ENCODE assay signal across 24 cellular contexts in the genomic region with DNA sequence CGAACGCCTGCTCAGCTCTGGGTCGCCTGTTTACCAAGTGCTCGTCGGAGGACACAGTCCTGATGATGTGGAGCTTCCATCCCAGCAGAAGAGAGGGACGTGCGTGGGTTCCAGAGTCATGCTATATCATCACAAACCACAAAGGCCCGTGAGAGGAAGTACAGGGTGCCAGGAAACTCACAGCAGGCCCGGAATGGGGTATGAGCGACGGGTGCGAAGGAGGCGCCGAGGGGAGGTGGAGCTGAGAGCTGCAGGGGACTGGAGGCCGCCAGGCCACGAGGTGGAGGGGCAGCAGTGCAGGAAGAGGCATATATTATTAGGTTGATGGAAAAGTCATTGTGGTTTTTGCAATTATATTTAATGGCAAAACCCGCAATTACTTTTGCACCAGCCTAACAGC.
"Had no signal": no experiment of that assay in that cellular context is flagged by ENCODE, and none has a peak within 500 bp of the region (broad histone marks: within the 10 kb centered on the region; RNA-seq: fewer than 3 reads in every experiment).

No MANE protein-coding gene starts in this region.

- H3K27me3 Mint-ChIP-seq: activated CD8-positive, alpha-beta T cell treated with anti-CD3 and anti-CD28 coated beads for 36 hours; naive B cell; type B pancreatic cell had no signal

- ATAC-seq: activated CD8-positive, alpha-beta T cell treated with anti-CD3 and anti-CD28 coated beads for 36 hours; activated T-cell treated with anti-CD3 and anti-CD28 coated beads, Interleukin-2, amount 50 U/mL, for 4 hours; gastrocnemius medialis; mucosa of descending colon; pancreas; right lobe of liver had no signal

- H3K36me3 Mint-ChIP-seq: type B pancreatic cell had no signal

- H3K4me3 Mint-ChIP-seq: activated CD8-positive, alpha-beta T cell treated with anti-CD3 and anti-CD28 coated beads for 36 hours; activated T-cell treated with anti-CD3 and anti-CD28 coated beads, Interleukin-2, amount 50 U/mL, for 4 hours; naive B cell; type B pancreatic cell had no signal

- DNase-seq: activated CD4-positive, alpha-beta T cell treated with anti-CD3 and anti-CD28 coated beads for 1 hour; activated CD8-positive, alpha-beta T cell treated with anti-CD3 and anti-CD28 coated beads for 36 hours; activated naive CD4-positive, alpha-beta T cell treated with anti-CD3 and anti-CD28 coated beads, Interleukin-2, amount 50 U/mL, for 16 hours; activated T-cell treated with anti-CD3 and anti-CD28 coated beads, Interleukin-2, amount 50 U/mL, for 4 hours; adrenal gland; cerebellar nuclear complex; cortex of kidney; effector CD4-positive, alpha-beta T cell; gastrocnemius medialis; kidney glomerular epithelial cell; left ventricle myocardium inferior; mesenchymal stem cell; mucosa of descending colon; naive B cell; pancreas; small intestine; stimulated activated CD4-positive, alpha-beta T cell treated with anti-CD3 and anti-CD28 coated beads, Interleukin-15, amount 100 ng/mL, for 24 hours; stimulated activated CD4-positive, alpha-beta T cell treated with anti-CD3 and anti-CD28 coated beads, Interleukin-2, amount 100 ng/mL, for 48 hours; T-helper 1 cell; T-helper 9 cell; testis; WERI-Rb-1 had no signal

- H3K27ac Mint-ChIP-seq: activated CD8-positive, alpha-beta T cell treated with anti-CD3 and anti-CD28 coated beads for 36 hours; type B pancreatic cell had no signal

- H3K9me3 Mint-ChIP-seq: activated CD8-positive, alpha-beta T cell treated with anti-CD3 and anti-CD28 coated beads for 36 hours; activated T-cell treated with anti-CD3 and anti-CD28 coated beads, Interleukin-2, amount 50 U/mL, for 4 hours; naive B cell; type B pancreatic cell had no signal
